ENCODE assay signal across 8 cellular contexts in genomic region chr19:9309974-9310446, GRCh38. TPM values are rescaled to one million over a fixed set of nuclear protein-coding genes. Genes with fewer than 3 reads are reported as not detected.
DNase-seq lines count a peak whose midpoint lies in the region; ATAC-seq, FAIRE-seq and TF ChIP-seq lines count a peak whose summit lies in the region.

No MANE protein-coding gene starts in this region.

- peaks cover 8% of the 10 kb centered on the region; the same call in 1 of the 2 replicates for H3F3A ChIP-seq in GM23338 (replicated peaks; ENCODE audit: low read depth)

- in situ Hi-C loops in mammary epithelial cell (cut with MboI; ENCODE audit: low sequenced_read_pairs in 2 of 2) = loop anchor here in 1 of 2 donors (10.0 kb wide), 1 partner anchor 485 kb away; no protein-coding TSS in a partner anchor

- H3K4me3 ChIP-seq in GM12864 (ENCODE audit: low read depth, low read length) = peak overlapping the region; percentile 66
- peak overlapping the region; percentile 78 for H3K4me3 ChIP-seq in GM23338
- H3K4me3 ChIP-seq in mammary epithelial cell (replicated peaks in 1 of 3; ENCODE audit: insufficient read depth in 1 of 3, low read depth in 2 of 3, low read length in 3 of 3) = peak overlapping the region; percentile 77 to 82 (median 80)
- peak overlapping the region; percentile 46 to 88 (median 72) for H3K4me3 ChIP-seq in spleen

- no peaks in the 10 kb centered on the region for H3K4me1 ChIP-seq in GM23338 (ENCODE audit: insufficient read depth)
- peaks cover 4% of the 10 kb centered on the region for H3K4me1 ChIP-seq in mammary epithelial cell (ENCODE audit: insufficient read depth, low read length)
- H3K4me1 ChIP-seq in spleen = peaks cover 9 to 35% (median 25%) of the 10 kb centered on the region in 6 donors

- H3K4me1 Mint-ChIP-seq in GM23338 = no peaks in the 10 kb centered on the region

- BruUV-seq in mammary epithelial cell (replicated peaks; lab: Mats Ljungman, UMichigan) = no TSS peak

- DNase-seq in GM12864 (ENCODE audit: low read depth) (no peak), GM23338 (ENCODE audit: low spot score) (peak; percentile 99), Kasumi-1 (lab: John Stamatoyannopoulos, UW) (peak; percentile 94 to 98), RCC 7860 (ENCODE audit: low spot score) (peak; percentile 76), mammary epithelial cell (no peak), iPS-NIHi7 (ENCODE audit: extremely low spot score) (peak; percentile 95), spleen (peak; percentile 94), GM12891 (ENCODE audit: insufficient read length, low spot score) (no peak)

- H3K79me2 ChIP-seq in GM23338 (replicated peaks; ENCODE audit: insufficient read depth) (peaks cover 4% of the 10 kb centered on the region), mammary epithelial cell (ENCODE audit: insufficient read depth, low read length) (peaks cover 33% of the 10 kb centered on the region)

- peaks cover 62% of the 10 kb centered on the region for H3K9me3 Mint-ChIP-seq in GM23338

- H4K20me1 ChIP-seq in GM23338 (replicated peaks; ENCODE audit: insufficient read depth) (no peaks in the 10 kb centered on the region), mammary epithelial cell (ENCODE audit: insufficient read depth, low read length) (no peaks in the 10 kb centered on the region)

- dilution Hi-C loops in mammary epithelial cell (cut with HindIII; ENCODE audit: low sequenced_read_pairs) = no loop called here

- no peaks in the 10 kb centered on the region for H3K27me3 ChIP-seq in GM23338 (ENCODE audit: insufficient read depth)
- no peaks in the 10 kb centered on the region for H3K27me3 ChIP-seq in mammary epithelial cell (ENCODE audit: insufficient read depth, low read length)
- H3K27me3 ChIP-seq in spleen (replicated peaks in 1 of 7) = no peaks in the 10 kb centered on the region

- H3K27me3 Mint-ChIP-seq in GM23338 (ENCODE audit: insufficient read depth, low read depth, poor library complexity) = peaks cover 10% of the 10 kb centered on the region

- peaks cover 7% of the 10 kb centered on the region for H3K9me3 ChIP-seq in mammary epithelial cell (replicated peaks; ENCODE audit: insufficient read depth, low read length)
- peaks cover 0 to 64% (median 40%) of the 10 kb centered on the region in 8 donors for H3K9me3 ChIP-seq in spleen

- no peaks in the 10 kb centered on the region for H3K9me2 ChIP-seq in GM23338 (ENCODE audit: insufficient read depth)

- peaks cover 22% of the 10 kb centered on the region for H3K36me3 Mint-ChIP-seq in GM23338 (ENCODE audit: low read depth)

- TF ChIP-seq POLR2A in spleen (IDR thresholded peaks at IDR 0.05) = no peak
- TF ChIP-seq POLR2A in GM12891 (IDR thresholded peaks at IDR 0.05; ENCODE audit: low read depth, low read length) = no peak

- H3K27ac Mint-ChIP-seq in GM23338 = peak overlapping the region; percentile 99

- H2AFZ ChIP-seq in GM23338 = peak overlapping the region; percentile 93; the same call in 1 of the 2 replicates
- peak overlapping the region; percentile 89 for H2AFZ ChIP-seq in mammary epithelial cell (ENCODE audit: low read depth, low read length)

- WGBS in mammary epithelial cell (ENCODE audit: low coverage, missing lambda C conversion rate) = 3% methylated on average over 10 of the region's 13 CpGs
- 4 to 13% (median 9%) methylated on average over 13 of the region's 13 CpGs for whole genome bisulfite sequencing in spleen, 5 donors

- peak overlapping the region; percentile 84 for H3K4me3 Mint-ChIP-seq in GM23338

- ATAC-seq in GM23338 = peak; percentile 92

- H3K27ac ChIP-seq in GM23338 (ENCODE audit: low read depth) (peak overlapping the region; percentile 96), mammary epithelial cell (ENCODE audit: insufficient read depth, low read depth, low read length) (peak overlapping the region; percentile 86), spleen (peak overlapping the region; percentile 93 to 99 (median 98))

- no peaks in the 10 kb centered on the region; the same call in 1 of the 2 replicates for H3K36me3 ChIP-seq in GM23338 (ENCODE audit: insufficient read depth)
- H3K36me3 ChIP-seq in mammary epithelial cell (ENCODE audit: insufficient read depth, low read length) = no peaks in the 10 kb centered on the region
- H3K36me3 ChIP-seq in spleen = peaks cover 0 to 22% (median 2%) of the 10 kb centered on the region in 6 donors

- no peak for FAIRE-seq in RCC 7860 (lab: Jason Lieb, UNC)
- FAIRE-seq in GM12891 (lab: Jason Lieb, UNC) = no peak

- H3K4me2 ChIP-seq in GM23338 (peak overlapping the region; percentile 75), mammary epithelial cell (ENCODE audit: insufficient read depth, low read depth, low read length) (peak overlapping the region; percentile 80)

- CTCF ChIA-PET in mammary epithelial cell (lab: Charles Lee; ENCODE audit: low non-redundant PET) = no interaction called here

- TF ChIP-seq CTCF in GM12864 (IDR thresholded peaks at IDR 0.05; ENCODE audit: low read depth, low read length, missing control alignments) = no peak
- TF ChIP-seq CTCF in GM23338 (conservative IDR thresholded peaks at IDR 0.05; ENCODE audit: low read depth in 2 of 2) = no peak
- TF ChIP-seq CTCF in mammary epithelial cell (conservative IDR thresholded peaks at IDR 0.05 in 1 of 2, IDR thresholded peaks at IDR 0.05 in 1 of 2; ENCODE audit: extremely low read depth in 1 of 2, insufficient read depth in 1 of 2, low read depth in 1 of 2, low read length in 2 of 2) = no peak
- TF ChIP-seq CTCF in spleen (IDR thresholded peaks at IDR 0.05 in 8 of 11, conservative IDR thresholded peaks at IDR 0.05 in 3 of 11) = no peak

- intact Hi-C loops in mammary epithelial cell (cut with micrococcal nuclease) (loop anchor here (2.0 to 5.0 kb wide), 4 partner anchors 15 to 173 kb away; partner anchors contain the start of genes ZNF266 and ZNF559), spleen (cut with DNase I; ENCODE audit: low total_unique reads) (loop anchor here (10.0 kb wide), 3 partner anchors 125 to 485 kb away; partner anchors contain the start of genes ZNF121 and ZNF266)

- peak overlapping the region; percentile 33 for H3K9ac ChIP-seq in mammary epithelial cell (ENCODE audit: insufficient read depth, low read length)

TF ChIP-seq in GM23338, 12 proteins besides CTCF, POLR2A, EP300 and RAD21 (continues in another document):
- TF ChIP-seq NANOG (IDR thresholded peaks at IDR 0.05; ENCODE audit: borderline replicate concordance) (no peak), ZNF114 (CRISPR knock-in tag; IDR thresholded peaks at IDR 0.05) (no peak), ETS1 (IDR thresholded peaks at IDR 0.05) (no peak), EZH2phosphoT487 (IDR thresholded peaks at IDR 0.05; ENCODE audit: unreplicated experiment) (no peak)

TF ChIP-seq in GM12891, 5 proteins besides CTCF, POLR2A, EP300 and RAD21:
- TF ChIP-seq TAF1 (IDR thresholded peaks at IDR 0.05; ENCODE audit: low read depth, low read length) (no peak), PAX5 (IDR thresholded peaks at IDR 0.05; ENCODE audit: insufficient read depth, low read length, severe bottlenecking) (no peak), POLR2AphosphoS5 (IDR thresholded peaks at IDR 0.05; ENCODE audit: low read depth, low read length) (no peak), SPI1 (IDR thresholded peaks at IDR 0.05; ENCODE audit: low read depth, low read length) (no peak), POU2F2 (IDR thresholded peaks at IDR 0.05; ENCODE audit: low read depth, low read length) (no peak)

RNA-seq across cellular contexts. Expression of gene ZNF699, which starts 0.4 kb away (rescaled TPM):
- 3.3 and 11.8 TPM in 2 replicates for total RNA-seq in GM23338 (2014; rRNA removed; shearing (Covaris generic))
- 2.6 and 3.0 TPM in 2 replicates for polyA plus RNA-seq in GM23338 (2016; fragmentation: Nextera tagmentation; extraction: Ambion mirVana)
- 10 to 100 TPM; 11.6 to 69.2 TPM for total RNA-seq in mammary epithelial cell
- 2.8 TPM for polyA plus RNA-seq in mammary epithelial cell
- polyA minus RNA-seq in mammary epithelial cell = 10.1 TPM
- total RNA-seq in spleen = 10 to 100 TPM in 5 of 7 donors, 1 to 10 TPM in 2; 7.7 to 16.2 (median 10.6) TPM
- polyA plus RNA-seq in spleen = 1 to 10 TPM in 2 of 3 donors, under 1 TPM in 1; 0.67 to 1.4 (median 1.1) TPM
- 0.98 TPM for polyA plus RNA-seq in GM12891 (2012; ENCODE audit: low read depth, missing spikeins)

RNA-seq across cellular contexts. Expression of gene ZNF559, which starts 14.0 kb away (rescaled TPM):
- total RNA-seq in GM23338 (2014; rRNA removed; shearing (Covaris generic)) = 18.9 and 20.8 TPM in 2 replicates
- polyA plus RNA-seq in GM23338 (2016; fragmentation: Nextera tagmentation; extraction: Ambion mirVana) = 15.4 and 19.3 TPM in 2 replicates
- total RNA-seq in mammary epithelial cell = 10 to 100 TPM in 1 of 2 donors, 1 to 10 TPM in 1; 7.6 to 12.8 TPM
- polyA plus RNA-seq in mammary epithelial cell = 5.2 TPM
- 2.5 TPM for polyA minus RNA-seq in mammary epithelial cell
- 10 to 100 TPM; 25.9 to 40.1 (median 27.6) TPM for total RNA-seq in spleen
- 10 to 100 TPM; 27.7 to 33.5 (median 28.5) TPM for polyA plus RNA-seq in spleen
- 12.2 TPM for polyA plus RNA-seq in GM12891 (2012; ENCODE audit: low read depth, missing spikeins)

RNA-seq across cellular contexts. Expression of gene ZNF177, which starts 52.8 kb away (rescaled TPM):
- 5.0 and 7.1 TPM in 2 replicates for total RNA-seq in GM23338 (2014; rRNA removed; shearing (Covaris generic))
- polyA plus RNA-seq in GM23338 (2016; fragmentation: Nextera tagmentation; extraction: Ambion mirVana) (5.6 and 5.8 TPM in 2 replicates), mammary epithelial cell (0.54 TPM), spleen (1 to 10 TPM; 2.0 to 3.0 (median 2.9) TPM)
- total RNA-seq in mammary epithelial cell (1 to 10 TPM; 1.0 to 1.2 TPM), spleen (1 to 10 TPM; 1.1 to 5.2 (median 2.3) TPM)
- not detected for polyA minus RNA-seq in mammary epithelial cell
- 0.98 TPM for polyA plus RNA-seq in GM12891 (2012; ENCODE audit: low read depth, missing spikeins)

RNA-seq across cellular contexts. Expression of gene OR7E24, which starts 59.3 kb away (rescaled TPM):
- not detected in 2 replicates for total RNA-seq in GM23338 (2014; rRNA removed; shearing (Covaris generic))
- polyA plus RNA-seq in GM23338 (2016; fragmentation: Nextera tagmentation; extraction: Ambion mirVana) (not detected in 2 replicates), mammary epithelial cell (not detected), spleen (not detected)
- total RNA-seq in mammary epithelial cell (not detected), spleen (not detected)
- not detected for polyA minus RNA-seq in mammary epithelial cell
- polyA plus RNA-seq in GM12891 (2012; ENCODE audit: low read depth, missing spikeins) = not detected

Comparison
In these comparisons a context has a peak if more than half of its experiments do, and no peak if none do; other contexts are left out.
1. DNase-seq: peak in GM23338 (single experiment), Kasumi-1 (2 of 2), RCC 7860 (single experiment), iPS-NIHi7 (single experiment) and spleen (single experiment); none in GM12864 (single experiment), mammary epithelial cell (single experiment) and GM12891 (single experiment).
2. Peak in every context shown above with its lines, with median percentiles within 50 percentile points of each other: H3K4me3 ChIP-seq and H3K27ac ChIP-seq.